ENCODE assay signal across 16 cellular contexts in genomic region chr22:39181778-39182177, GRCh38. TPM values are rescaled to one million over a fixed set of nuclear protein-coding genes. Genes with fewer than 3 reads are reported as not detected.
DNase-seq lines count a peak whose midpoint lies in the region; ATAC-seq, FAIRE-seq and TF ChIP-seq lines count a peak whose summit lies in the region.
"Had no signal": no experiment of that assay in that cellular context is flagged by ENCODE, and none has a peak within 500 bp of the region (broad histone marks: within the 10 kb centered on the region; RNA-seq: fewer than 3 reads in every experiment).

No MANE protein-coding gene starts in this region.

- H2BK15ac ChIP-seq in H1 (ENCODE audit: low read length), result no peak overlapping the region; the same call in 1 of the 2 replicates

- H2BK5ac ChIP-seq in H1 (ENCODE audit: low read depth, low read length), result no peak overlapping the region

- no peak overlapping the region for H4K8ac ChIP-seq in H1 (ENCODE audit: extremely low read depth, insufficient read depth, low read length)

- H3K27ac Mint-ChIP-seq in Calu3 (ENCODE audit: unreplicated experiment), result peak overlapping the region; percentile 39
- H3K27ac Mint-ChIP-seq: CD14-positive monocyte, IgD-negative memory B cell had no signal

- POLR2A ChIA-PET in HEK293T (lab: Yijun Ruan, JAX), result interaction anchor here (1.7 kb wide), 1 partner anchor 138 kb away, joined by 12 read pairs; the partner anchor contains the start of gene RPL3
- POLR2A ChIA-PET in H1 (lab: Charles Lee; ENCODE audit: partially characterized antibody), result interaction anchor here (2.2 to 4.4 kb wide), 3 partner anchors 9 to 136 kb away, joined by 8 to 31 read pairs (median 19); partner anchors contain the start of gene RPL3
- POLR2A ChIA-PET in GM10248 (lab: Yijun Ruan, JAX), result no interaction called here

- H2BK12ac ChIP-seq in H1 (ENCODE audit: low read depth, low read length), result no peak overlapping the region

- TF ChIP-seq EP300 in H1 (IDR thresholded peaks at IDR 0.05; ENCODE audit: borderline replicate concordance in 1 of 2, low read depth in 2 of 2, low read length in 2 of 2), result no peak

- no peak overlapping the region for H3K9ac ChIP-seq in H1 (replicated peaks in 1 of 4; ENCODE audit: extremely low read depth in 1 of 4, low read depth in 3 of 4, low read length in 3 of 4)
- H3K9ac ChIP-seq: GM23248 had no signal

- H3K79me1 ChIP-seq in H1 (ENCODE audit: low read depth, low read length), result no peaks in the 10 kb centered on the region

- no peak overlapping the region for H3K56ac ChIP-seq in H1 (replicated peaks; ENCODE audit: insufficient read length, low read depth, low read length)

- intact Hi-C loops in Calu3 (cut with micrococcal nuclease; ENCODE audit: unreplicated experiment), result no loop called here

- H3K36me3 Mint-ChIP-seq in Calu3 (ENCODE audit: insufficient read depth, unreplicated experiment), result peaks cover 5% of the 10 kb centered on the region
- H3K36me3 Mint-ChIP-seq: CD14-positive monocyte; CD8-positive, alpha-beta T cell; IgD-negative memory B cell had no signal

- H3K9me3 Mint-ChIP-seq in Calu3 (ENCODE audit: low read depth, unreplicated experiment), result peaks cover 6% of the 10 kb centered on the region
- H3K9me3 Mint-ChIP-seq: CD8-positive, alpha-beta T cell had no signal

- H2AFZ ChIP-seq in H1 (ENCODE audit: low read length), result no peak overlapping the region
- H2AFZ ChIP-seq in osteoblast (ENCODE audit: low read length), result no peak overlapping the region

- no peak overlapping the region for H2BK20ac ChIP-seq in H1 (ENCODE audit: low read length)

- H3K23ac ChIP-seq in H1 (ENCODE audit: insufficient read length), result no peak overlapping the region

- DNase-seq in Calu3 (no peak), HEK293T (ENCODE audit: extremely low spot score) (peak; percentile 6), H1 (ENCODE audit: low read depth in 1 of 2, low spot score in 2 of 2) (no peak), osteoblast (ENCODE audit: insufficient read length, low spot score, missing footprints) (peak; percentile 27), erythroblast (lab: John Stamatoyannopoulos, UW) (no peak), GM10248 (ENCODE audit: extremely low spot score) (no peak)
- DNase-seq: Caco-2; CD8-positive, alpha-beta T cell; DMS53; GF-D8; GM23248; H7 had no signal

- H3K27me3 ChIP-seq in H1 (replicated peaks in 1 of 4; ENCODE audit: control insufficient read depth in 3 of 4, extremely low read depth in 1 of 4, insufficient read depth in 3 of 4, low read length in 3 of 4), result no peaks in the 10 kb centered on the region
- no peaks in the 10 kb centered on the region for H3K27me3 ChIP-seq in osteoblast (ENCODE audit: insufficient read depth, low read length)

- H3K4me3 Mint-ChIP-seq in Calu3 (ENCODE audit: low read depth, unreplicated experiment), result no peak overlapping the region
- H3K4me3 Mint-ChIP-seq: CD14-positive monocyte; CD8-positive, alpha-beta T cell; IgD-negative memory B cell had no signal

- TF ChIP-seq CTCF in Calu3 (IDR thresholded peaks at IDR 0.05; ENCODE audit: unreplicated experiment) (no peak), H1 (IDR thresholded peaks at IDR 0.05; ENCODE audit: control extremely low read depth in 1 of 3, insufficient read depth in 1 of 3, low read depth in 1 of 3, low read length in 3 of 3) (no peak), osteoblast (IDR thresholded peaks at IDR 0.05; ENCODE audit: extremely low read depth, low read depth, low read length) (no peak), GM10248 (IDR thresholded peaks at IDR 0.05; ENCODE audit: control extremely low read depth, extremely low read depth, low read depth, missing control alignments) (no peak)

- H2AK5ac ChIP-seq in H1 (ENCODE audit: low read depth, low read length), result no peak overlapping the region

- H3K4me3 ChIP-seq in H1 (ENCODE audit: extremely low read depth in 1 of 4, insufficient read depth in 2 of 4, low read depth in 3 of 4, low read length in 4 of 4) (no peak overlapping the region), osteoblast (ENCODE audit: insufficient read depth, low read length) (no peak overlapping the region)
- H3K4me3 ChIP-seq: A549, GM23248 had no signal

- H3K27me3 Mint-ChIP-seq in Calu3 (ENCODE audit: unreplicated experiment), result no peaks in the 10 kb centered on the region

- no peak overlapping the region for H3K4me2 ChIP-seq in H1 (ENCODE audit: insufficient read depth in 1 of 2, low read depth in 2 of 2, low read length in 2 of 2)
- H3K4me2 ChIP-seq in osteoblast (ENCODE audit: insufficient read depth, low read length), result no peak overlapping the region
- H3K4me2 ChIP-seq: A549 had no signal

- WGBS in H1 (ENCODE audit: extremely low coverage in 1 of 2, insufficient coverage in 1 of 2, insufficient read length in 1 of 2, insufficient replicate concordance in 2 of 2, low coverage in 1 of 2, low lambda C conversion rate in 2 of 2, missing lambda C conversion rate in 1 of 2), 2 experiments, result 82% methylated on average over 5 of the region's 5 CpGs; no CpG with 5 or more reads in 1 of the 2 experiments

- no peak overlapping the region for H3K4ac ChIP-seq in H1 (replicated peaks; ENCODE audit: insufficient read length, low read depth, low read length)

- H4K5ac ChIP-seq in H1 (ENCODE audit: insufficient read length, low read depth, low read length), result no peak overlapping the region

- no peak overlapping the region for H4K91ac ChIP-seq in H1 (replicated peaks; ENCODE audit: insufficient read length, low read length)

- H3K4me1 Mint-ChIP-seq in Calu3 (ENCODE audit: low read depth, unreplicated experiment), result peaks cover 17% of the 10 kb centered on the region

- no peak overlapping the region for H2BK120ac ChIP-seq in H1 (replicated peaks; ENCODE audit: low read depth, low read length)

- no peaks in the 10 kb centered on the region for H3K79me2 ChIP-seq in H1 (ENCODE audit: control insufficient read depth in 1 of 2, insufficient read depth in 2 of 2, low read length in 2 of 2)
- H3K79me2 ChIP-seq in osteoblast (ENCODE audit: insufficient read depth, low read length), result no peaks in the 10 kb centered on the region

- no peak overlapping the region for H3K14ac ChIP-seq in H1 (ENCODE audit: insufficient read length)

- FAIRE-seq in H1 (lab: Jason Lieb, UNC), result no peak
- FAIRE-seq: A549 had no signal

- TF ChIP-seq POLR2A in H1 (IDR thresholded peaks at IDR 0.05; ENCODE audit: control extremely low read depth in 1 of 2, low read depth in 2 of 2, low read length in 2 of 2) (no peak), erythroblast (IDR thresholded peaks at IDR 0.05; ENCODE audit: low read length) (no peak)

- ATAC-seq in GM19463 (IDR thresholded peaks at IDR 0.05; ENCODE audit: unreplicated experiment), result no peak
- ATAC-seq: A549; CD8-positive, alpha-beta T cell had no signal

- peak overlapping the region; percentile 7; the same call in 1 of the 2 replicates for H3K18ac ChIP-seq in H1 (ENCODE audit: extremely low read depth, low read length)

- TF ChIP-seq RAD21 in H1 (IDR thresholded peaks at IDR 0.05 in 1 of 2, conservative IDR thresholded peaks at IDR 0.05 in 1 of 2; ENCODE audit: low read depth in 2 of 2, low read length in 2 of 2), result no peak

- no peak overlapping the region for H3K27ac ChIP-seq in H1 (ENCODE audit: low read depth, low read length)
- H3K27ac ChIP-seq in osteoblast (ENCODE audit: low read depth, low read length), result no peak overlapping the region
- H3K27ac ChIP-seq: A549, GM23248 had no signal

- BruUV-seq in Calu3 (replicated peaks; lab: Mats Ljungman, UMichigan), result no TSS peak

- H3K9me3 ChIP-seq in H1 (ENCODE audit: insufficient read depth in 2 of 2, low read depth in 1 of 2, low read length in 1 of 2) (peaks cover 0 to 5% of the 10 kb centered on the region in 2 experiments; a peak in 2 of 4 replicates), osteoblast (ENCODE audit: low read depth, low read length) (peaks cover 7% of the 10 kb centered on the region)
- H3K9me3 ChIP-seq: A549 had no signal

- H4K20me1 ChIP-seq in H1 (replicated peaks in 1 of 2; ENCODE audit: control insufficient read depth in 1 of 2, insufficient read depth in 2 of 2, low read length in 2 of 2) (no peaks in the 10 kb centered on the region), osteoblast (ENCODE audit: insufficient read depth, low read length) (no peaks in the 10 kb centered on the region)

- H3K36me3 ChIP-seq in H1 (ENCODE audit: control insufficient read depth in 2 of 4, insufficient read depth in 4 of 4, low read length in 3 of 4) (no peaks in the 10 kb centered on the region), osteoblast (ENCODE audit: insufficient read depth, low read length) (no peaks in the 10 kb centered on the region)

- CTCF ChIA-PET in Calu3 (lab: Charles Lee), result no interaction called here
- CTCF ChIA-PET in HEK293T (lab: Yijun Ruan, JAX), result no interaction called here
- CTCF ChIA-PET in H1 (lab: Charles Lee; ENCODE audit: partially characterized antibody), result interaction anchor here (0.7 to 2.7 kb wide), 6 partner anchors 8 to 126 kb away, joined by 3 to 9 read pairs (median 4); no protein-coding TSS in a partner anchor
- CTCF ChIA-PET in GM10248 (lab: Yijun Ruan, JAX), result interaction anchor here (0.9 to 1.9 kb wide), 3 partner anchors 11 to 129 kb away, joined by 4 to 5 read pairs (median 4); no protein-coding TSS in a partner anchor

- H3K4me1 ChIP-seq in H1 (replicated peaks in 1 of 4; ENCODE audit: control insufficient read depth in 3 of 4, insufficient read depth in 4 of 4, low read length in 3 of 4) (peaks cover under 1 to 28% (median 17%) of the 10 kb centered on the region in 4 experiments), osteoblast (ENCODE audit: insufficient read depth, low read length) (peaks cover 7% of the 10 kb centered on the region)

- H3K23me2 ChIP-seq in H1 (ENCODE audit: low read depth, low read length), result no peaks in the 10 kb centered on the region

TF ChIP-seq in HEK293T, 16 proteins besides CTCF, POLR2A, EP300 and RAD21 (continues in another document):
- TF ChIP-seq SUZ12 (IDR thresholded peaks at IDR 0.05) (no peak), CTBP1 (IDR thresholded peaks at IDR 0.05; ENCODE audit: borderline replicate concordance) (no peak), FOXK2 (IDR thresholded peaks at IDR 0.05) (no peak), ARNT (IDR thresholded peaks at IDR 0.05) (no peak), FOXA1 (IDR thresholded peaks at IDR 0.05) (no peak)

RNA-seq across cellular contexts. Expression of gene CBX7, which starts 29.3 kb away (rescaled TPM):
- total RNA-seq in Calu3 (2022) (10.5 and 11.8 TPM in 2 replicates), osteoblast (12.7 and 14.5 TPM in 2 replicates)
- 8.7 TPM in 2 replicates for total RNA-seq in H1 (2021; fragmentation: NEBNext Ultra II Directional; extraction: Animal tissue kit (Norgen Biotek cat#: 25700))
- 6.9 and 12.3 TPM in 2 replicates for polyA plus RNA-seq in H1 (2011; rRNA removed)
- polyA plus RNA-seq in H1 (2011; cell fraction: cytosol; rRNA removed), result 9.2 TPM
- 15.9 TPM for polyA plus RNA-seq in H1 (2011; cell fraction: nucleus; rRNA removed)
- polyA plus RNA-seq in H1 (2012, experiment 1 of 2), result 5.4 to 9.5 TPM (median 8.5 TPM) in 4 replicates
- 7.8 TPM for polyA plus RNA-seq in H1 (2012, experiment 2 of 2)
- 5.7 TPM for polyA plus RNA-seq in H1 (2013, experiment 1 of 2)
- 5.9 TPM for polyA plus RNA-seq in H1 (2013, experiment 2 of 2)
- 5.8 and 8.3 TPM in 2 replicates for polyA minus RNA-seq in H1 (2011; rRNA and poly(A)+ RNA removed)
- 5.1 TPM for polyA minus RNA-seq in H1 (2011; cell fraction: cytosol; rRNA and poly(A)+ RNA removed)
- polyA minus RNA-seq in H1 (2011; cell fraction: nucleus; rRNA and poly(A)+ RNA removed), result 7.3 TPM

Comparison
In these comparisons a context has a peak if more than half of its experiments do, and no peak if none do; other contexts are left out.
1. DNase-seq: peak in HEK293T (single experiment) and osteoblast (single experiment); none in Calu3 (single experiment), H1 (0 of 2), erythroblast (0 of 2) and GM10248 (single experiment).
2. CTCF ChIA-PET loops: an anchor here in H1 (0.7 to 2.7 kb wide) and GM10248 (0.9 to 1.9 kb wide); none called in Calu3 and HEK293T.